Comparison of ENCODE assay signal across 10 cellular contexts in the genomic region with DNA sequence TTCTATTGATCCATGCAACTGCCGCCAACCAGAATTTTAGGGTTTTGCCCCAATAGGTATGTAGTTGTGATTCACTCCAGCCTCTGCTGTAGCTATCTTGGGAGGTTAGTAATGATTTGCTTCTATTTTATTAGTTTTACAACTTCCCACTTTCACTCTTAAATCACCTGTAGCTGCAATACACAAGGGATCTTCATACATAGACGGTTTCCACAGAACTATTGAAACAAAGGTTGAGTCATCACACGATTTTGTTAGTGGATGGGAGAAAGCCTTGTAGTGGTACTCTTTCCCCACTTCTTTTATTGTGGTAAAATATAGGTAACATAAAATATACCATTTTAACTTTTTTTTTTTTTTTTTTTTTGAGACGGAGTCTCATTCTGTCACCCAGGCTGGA.
DNase-seq lines count a peak whose midpoint lies in the region; ATAC-seq and TF ChIP-seq lines count a peak whose summit lies in the region.
"Had no signal": no experiment of that assay in that cellular context is flagged by ENCODE, and none has a peak within 500 bp of the region (broad histone marks: within the 10 kb centered on the region; RNA-seq: fewer than 3 reads in every experiment).

No MANE protein-coding gene starts in this region.

- no peaks in the 10 kb centered on the region for H3K9me2 ChIP-seq in Karpas-422 (replicated peaks; ENCODE audit: insufficient read depth, low read length)

- peaks cover 3% of the 10 kb centered on the region; the same call in 1 of the 2 replicates for H3K27me3 ChIP-seq in Karpas-422 (ENCODE audit: low read length)
- H3K27me3 ChIP-seq in left lung = no peaks in the 10 kb centered on the region
- no peaks in the 10 kb centered on the region for H3K27me3 ChIP-seq in sigmoid colon

- DNase-seq in Karpas-422 (peak; percentile 67), left lung (no peak), substantia nigra (lab: John Stamatoyannopoulos, UW) (no peak), NCI-H2171 (lab: John Stamatoyannopoulos, UW) (no peak), sigmoid colon (no peak)
- DNase-seq: CD8-positive, alpha-beta T cell; naive thymus-derived CD8-positive, alpha-beta T cell had no signal

- H3K4me2 ChIP-seq in Karpas-422 (ENCODE audit: low read depth, low read length, poor library complexity, severe bottlenecking) = no peak overlapping the region

- H3K9ac ChIP-seq in Karpas-422 (ENCODE audit: low read length) = no peak overlapping the region

- 65 to 66% methylated on average over 4 of the region's 4 CpGs for WGBS in sigmoid colon, 2 donors

- H3K36me3 ChIP-seq in Karpas-422 (ENCODE audit: insufficient read depth, low read length) = no peaks in the 10 kb centered on the region
- H3K36me3 ChIP-seq in left lung = no peaks in the 10 kb centered on the region
- H3K36me3 ChIP-seq in sigmoid colon = no peaks in the 10 kb centered on the region

- H3K27ac ChIP-seq in Karpas-422 (ENCODE audit: low read length) = no peak overlapping the region
- H3K27ac ChIP-seq in left lung = no peak overlapping the region
- no peak overlapping the region for H3K27ac ChIP-seq in substantia nigra (ENCODE audit: low read depth, low read length, poor library complexity, severe bottlenecking)
- no peak overlapping the region for H3K27ac ChIP-seq in sigmoid colon

- TF ChIP-seq EP300 in sigmoid colon (IDR thresholded peaks at IDR 0.05) = no peak

- peak; percentile 87 for ATAC-seq in GM18861 (IDR thresholded peaks at IDR 0.05; ENCODE audit: unreplicated experiment)
- peak; percentile 93 for ATAC-seq in GM21390 (IDR thresholded peaks at IDR 0.05; ENCODE audit: unreplicated experiment)
- ATAC-seq in HG02970 (IDR thresholded peaks at IDR 0.05; ENCODE audit: low FRiP score, unreplicated experiment) = peak; percentile 60
- no peak for ATAC-seq in left lung
- ATAC-seq: CD8-positive, alpha-beta T cell; naive thymus-derived CD8-positive, alpha-beta T cell had no signal

- TF ChIP-seq CTCF in left lung (IDR thresholded peaks at IDR 0.05) (no peak), sigmoid colon (IDR thresholded peaks at IDR 0.05) (no peak)

- TF ChIP-seq POLR2A in sigmoid colon (IDR thresholded peaks at IDR 0.05) = no peak

- no peaks in the 10 kb centered on the region for H3K79me2 ChIP-seq in Karpas-422 (ENCODE audit: low read length)

- no peaks in the 10 kb centered on the region for H4K20me1 ChIP-seq in Karpas-422 (ENCODE audit: insufficient read depth, low read depth, low read length)

- no peak overlapping the region for H3K4me3 ChIP-seq in Karpas-422 (ENCODE audit: low read length)
- H3K4me3 ChIP-seq in left lung = no peak overlapping the region
- H3K4me3 ChIP-seq in sigmoid colon = no peak overlapping the region

- no peaks in the 10 kb centered on the region for H3K9me3 ChIP-seq in Karpas-422 (ENCODE audit: low read length)
- no peaks in the 10 kb centered on the region for H3K9me3 ChIP-seq in left lung
- H3K9me3 ChIP-seq in sigmoid colon = no peaks in the 10 kb centered on the region

- intact Hi-C loops in left lung (cut with DNase I) (no loop called here), sigmoid colon (cut with DNase I) (no loop called here)

- H3K4me1 ChIP-seq in Karpas-422 (ENCODE audit: low read length) = peaks cover 11% of the 10 kb centered on the region
- H3K4me1 ChIP-seq in left lung = no peaks in the 10 kb centered on the region
- no peaks in the 10 kb centered on the region for H3K4me1 ChIP-seq in sigmoid colon

- no peak overlapping the region for H2AFZ ChIP-seq in Karpas-422 (ENCODE audit: low read length)
